Comparison of ENCODE assay signal across 10 cellular contexts in the genomic region with DNA sequence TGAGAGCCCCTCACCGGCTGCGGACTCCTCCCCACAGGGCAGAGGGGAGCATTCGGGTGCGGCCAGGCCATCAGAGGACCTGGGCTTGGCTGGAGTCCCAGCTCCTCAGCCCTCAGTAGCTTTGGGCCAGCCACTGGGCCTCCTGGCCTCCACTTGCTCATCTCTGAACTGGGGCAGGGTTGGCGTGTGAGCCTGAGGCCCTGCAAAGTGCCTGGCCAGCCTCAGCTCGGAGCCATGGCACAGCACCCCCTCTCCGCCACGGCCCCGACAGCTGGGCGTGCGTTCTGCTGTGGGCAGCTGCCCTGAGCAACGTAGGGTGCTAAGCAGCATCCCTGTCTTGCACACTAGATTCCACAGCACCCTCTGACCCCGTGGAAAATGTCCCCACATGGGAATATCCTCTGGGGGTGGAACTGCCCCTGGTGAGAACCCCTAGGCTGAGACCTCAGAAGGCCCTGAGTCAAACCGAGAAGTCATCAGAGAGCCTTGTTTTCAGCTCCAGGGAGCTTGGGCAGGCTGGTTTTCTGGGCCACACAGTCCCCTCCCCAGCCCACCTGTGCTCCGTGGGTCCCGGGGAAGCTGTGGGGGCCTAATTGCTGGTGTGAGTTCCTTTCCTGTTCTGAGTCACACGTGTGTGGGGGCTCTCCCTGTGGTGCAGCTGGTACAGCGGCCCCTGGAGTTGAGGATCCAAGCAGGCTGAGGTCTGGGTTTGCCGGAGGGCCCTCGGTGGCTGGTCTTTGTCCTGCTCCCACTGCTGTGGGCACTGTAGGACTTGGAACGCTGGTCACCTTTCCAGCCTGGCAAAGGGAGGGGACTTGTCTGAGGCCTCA. TPM values are rescaled to one million over a fixed set of nuclear protein-coding genes. Genes with fewer than 3 reads are reported as not detected.
DNase-seq lines count a peak whose midpoint lies in the region; ATAC-seq and TF ChIP-seq lines count a peak whose summit lies in the region.
"Had no signal": no experiment of that assay in that cellular context is flagged by ENCODE, and none has a peak within 500 bp of the region (broad histone marks: within the 10 kb centered on the region; RNA-seq: fewer than 3 reads in every experiment).

No MANE protein-coding gene starts in this region.

- H3K79me2 ChIP-seq in Karpas-422 (ENCODE audit: low read length) (no peaks in the 10 kb centered on the region), GM23248 (ENCODE audit: insufficient read depth) (no peaks in the 10 kb centered on the region)

- H3K9me2 ChIP-seq in Karpas-422 (replicated peaks; ENCODE audit: insufficient read depth, low read length): no peaks in the 10 kb centered on the region
- no peaks in the 10 kb centered on the region for H3K9me2 ChIP-seq in GM23248 (ENCODE audit: insufficient read depth)

- 0 out of 2 replicates have a peak overlapping the region, but pooled peaks have one; percentile 17 for H3K9ac ChIP-seq in Karpas-422 (ENCODE audit: low read length)
- H3K9ac ChIP-seq in GM23248: no peak overlapping the region

- peak; percentile 51 for ATAC-seq in activated CD8-positive, alpha-beta memory T cell treated with anti-CD3 and anti-CD28 coated beads, Interleukin-2, amount 10 ng/mL, durations not matched to agents 7 days and 5 days

- H3K36me3 ChIP-seq in HEK293 (ENCODE audit: control insufficient read depth in 2 of 2, insufficient read depth in 1 of 2, low read length in 2 of 2) (no peaks in the 10 kb centered on the region), Karpas-422 (ENCODE audit: insufficient read depth, low read length) (no peaks in the 10 kb centered on the region), GM23248 (ENCODE audit: low read depth) (no peaks in the 10 kb centered on the region)

- no peaks in the 10 kb centered on the region for H3K9me3 Mint-ChIP-seq in activated CD8-positive, alpha-beta memory T cell treated with anti-CD3 and anti-CD28 coated beads, Interleukin-2, amount 10 ng/mL, durations not matched to agents 7 days and 5 days (ENCODE audit: low read depth)
- H3K9me3 Mint-ChIP-seq: activated naive CD4-positive, alpha-beta T cell treated with anti-CD3 and anti-CD28 coated beads, Interleukin-2, amount 50 U/mL, for 24 hours had no signal

- H3K27me3 Mint-ChIP-seq in activated CD8-positive, alpha-beta memory T cell treated with anti-CD3 and anti-CD28 coated beads, Interleukin-2, amount 10 ng/mL, durations not matched to agents 7 days and 5 days: peaks cover 10% of the 10 kb centered on the region
- H3K27me3 Mint-ChIP-seq: activated naive CD4-positive, alpha-beta T cell treated with anti-CD3 and anti-CD28 coated beads, Interleukin-2, amount 50 U/mL, for 24 hours had no signal

- TF ChIP-seq CTCF in HEK293 (tag by site-specific recombination; IDR thresholded peaks at IDR 0.05): no peak
- no peak for TF ChIP-seq CTCF in coronary artery (IDR thresholded peaks at IDR 0.05)

- H3K4me1 ChIP-seq in HEK293 (ENCODE audit: control insufficient read depth, insufficient read depth, low read length) (no peaks in the 10 kb centered on the region), Karpas-422 (ENCODE audit: low read length) (peaks cover 45% of the 10 kb centered on the region), GM23248 (ENCODE audit: insufficient read depth) (no peaks in the 10 kb centered on the region)

- no peak overlapping the region for H3K4me3 ChIP-seq in HEK293 (ENCODE audit: low read depth, low read length)
- no peak overlapping the region for H3K4me3 ChIP-seq in Karpas-422 (ENCODE audit: low read length)
- H3K4me3 ChIP-seq in coronary artery: no peak overlapping the region
- H3K4me3 ChIP-seq in GM23248: no peak overlapping the region

- POLR2A ChIA-PET in HEK293 (lab: Yijun Ruan, JAX): no interaction called here

- no peak overlapping the region for H3K4me2 ChIP-seq in Karpas-422 (ENCODE audit: low read depth, low read length, poor library complexity, severe bottlenecking)
- H3K4me2 ChIP-seq in GM23248 (ENCODE audit: unreplicated experiment): no peak overlapping the region

- CTCF ChIA-PET in activated CD8-positive, alpha-beta memory T cell treated with anti-CD3 and anti-CD28 coated beads, Interleukin-2, amount 10 ng/mL, durations not matched to agents 7 days and 5 days (lab: Charles Lee): no interaction called here
- CTCF ChIA-PET in HEK293 (lab: Yijun Ruan, JAX): interaction anchor here (0.6 kb wide), 1 partner anchor 55 kb away, joined by 3 read pairs; no protein-coding TSS in a partner anchor

- DNase-seq in activated CD8-positive, alpha-beta memory T cell treated with anti-CD3 and anti-CD28 coated beads, Interleukin-2, amount 10 ng/mL, durations not matched to agents 7 days and 5 days: peak; percentile 65
- DNase-seq in activated CD8-positive, alpha-beta memory T cell treated with anti-CD3 and anti-CD28 coated beads for 24 hours: no peak
- DNase-seq in Karpas-422 (no peak), coronary artery (ENCODE audit: low spot score) (no peak), NCI-H2029 treated with DMSO at 0.1 percent for 48 hours (lab: John Stamatoyannopoulos, UW) (no peak), GM23248 (no peak)
- DNase-seq in stimulated activated CD8-positive, alpha-beta memory T cell treated with anti-CD3 and anti-CD28 coated beads, Interleukin-4, amount 100 ng/mL, for 48 hours: peak; percentile 32
- DNase-seq: NCI-H1048 had no signal

- H4K20me1 ChIP-seq in Karpas-422 (ENCODE audit: insufficient read depth, low read depth, low read length): no peaks in the 10 kb centered on the region
- no peaks in the 10 kb centered on the region for H4K20me1 ChIP-seq in GM23248 (ENCODE audit: insufficient read depth)

- WGBS in GM23248 (ENCODE audit: low coverage in 1 of 2, low lambda C conversion rate in 2 of 2, missing lambda C conversion rate in 2 of 2), 2 experiments: 72 to 74% methylated on average over 18 to 21 of the region's 21 CpGs

- H3K27ac ChIP-seq in HEK293 (ENCODE audit: extremely low read depth, low read depth, low read length): no peak overlapping the region
- no peak overlapping the region for H3K27ac ChIP-seq in Karpas-422 (ENCODE audit: low read length)
- H3K27ac ChIP-seq in coronary artery: no peak overlapping the region
- no peak overlapping the region for H3K27ac ChIP-seq in GM23248

- H3K27ac Mint-ChIP-seq in activated CD8-positive, alpha-beta memory T cell treated with anti-CD3 and anti-CD28 coated beads, Interleukin-2, amount 10 ng/mL, durations not matched to agents 7 days and 5 days: no peak overlapping the region
- H3K27ac Mint-ChIP-seq: activated naive CD4-positive, alpha-beta T cell treated with anti-CD3 and anti-CD28 coated beads, Interleukin-2, amount 50 U/mL, for 24 hours had no signal

- H3F3A ChIP-seq in GM23248 (ENCODE audit: insufficient read depth): no peaks in the 10 kb centered on the region

- no peak overlapping the region for H3K4me3 Mint-ChIP-seq in activated CD8-positive, alpha-beta memory T cell treated with anti-CD3 and anti-CD28 coated beads, Interleukin-2, amount 10 ng/mL, durations not matched to agents 7 days and 5 days
- H3K4me3 Mint-ChIP-seq: activated naive CD4-positive, alpha-beta T cell treated with anti-CD3 and anti-CD28 coated beads, Interleukin-2, amount 50 U/mL, for 24 hours had no signal

- in situ Hi-C loops in GM23248 (cut with MboI): no loop called here

- peaks cover 25% of the 10 kb centered on the region for H3K4me1 Mint-ChIP-seq in activated CD8-positive, alpha-beta memory T cell treated with anti-CD3 and anti-CD28 coated beads, Interleukin-2, amount 10 ng/mL, durations not matched to agents 7 days and 5 days

- H2AFZ ChIP-seq in Karpas-422 (ENCODE audit: low read length) (no peak overlapping the region), GM23248 (no peak overlapping the region)

- H3K9me3 ChIP-seq in HEK293 (ENCODE audit: control insufficient read depth, insufficient read depth, low read depth, low read length) (no peaks in the 10 kb centered on the region), Karpas-422 (ENCODE audit: low read length) (no peaks in the 10 kb centered on the region), GM23248 (ENCODE audit: low read depth) (no peaks in the 10 kb centered on the region)

- H3K27me3 ChIP-seq in Karpas-422 (ENCODE audit: low read length): no peaks in the 10 kb centered on the region
- H3K27me3 ChIP-seq in GM23248 (replicated peaks; ENCODE audit: insufficient read depth): peaks cover 9% of the 10 kb centered on the region; the same call in 1 of the 2 replicates

- H3K36me3 Mint-ChIP-seq in activated CD8-positive, alpha-beta memory T cell treated with anti-CD3 and anti-CD28 coated beads, Interleukin-2, amount 10 ng/mL, durations not matched to agents 7 days and 5 days: no peaks in the 10 kb centered on the region
- H3K36me3 Mint-ChIP-seq: activated naive CD4-positive, alpha-beta T cell treated with anti-CD3 and anti-CD28 coated beads, Interleukin-2, amount 50 U/mL, for 24 hours had no signal

TF ChIP-seq in HEK293, 187 proteins besides CTCF, POLR2A, EP300 and RAD21 (continues in another document):
- TF ChIP-seq HOXA7 (CRISPR knock-in tag; IDR thresholded peaks at IDR 0.05; ENCODE audit: borderline replicate concordance): no peak
- no peak for TF ChIP-seq ZNF585B (tag by site-specific recombination; IDR thresholded peaks at IDR 0.05)

RNA-seq across cellular contexts. Expression of a gene that starts 24.5 kb away (rescaled TPM):
- 10 to 100 TPM in 1 of 2 experiments, 1 to 10 TPM in 1; 2.1 to 15.2 TPM for total RNA-seq in activated CD8-positive, alpha-beta memory T cell treated with anti-CD3 and anti-CD28 coated beads, Interleukin-2, amount 10 ng/mL, durations not matched to agents 7 days and 5 days
- 0.52 and 0.94 TPM in 2 replicates for total RNA-seq in Karpas-422 (2014; rRNA removed; shearing (Covaris generic); ENCODE audit: low replicate concordance)
- total RNA-seq in GM23248 (2014; rRNA removed; shearing (Covaris generic)): not detected in 2 replicates
- polyA plus RNA-seq in GM23248 (2016; fragmentation: Nextera tagmentation; extraction: Ambion mirVana): 0.08 TPM in 1 of 2 replicates, not detected in the other

RNA-seq across cellular contexts. Expression of a gene that starts 26.9 kb away (rescaled TPM):
- 10 to 100 TPM; 38.1 to 43.8 TPM for total RNA-seq in activated CD8-positive, alpha-beta memory T cell treated with anti-CD3 and anti-CD28 coated beads, Interleukin-2, amount 10 ng/mL, durations not matched to agents 7 days and 5 days
- 37.2 and 46.7 TPM in 2 replicates for total RNA-seq in Karpas-422 (2014; rRNA removed; shearing (Covaris generic); ENCODE audit: low replicate concordance)
- 15.7 and 16.9 TPM in 2 replicates for total RNA-seq in GM23248 (2014; rRNA removed; shearing (Covaris generic))
- 16.3 and 20.2 TPM in 2 replicates for polyA plus RNA-seq in GM23248 (2016; fragmentation: Nextera tagmentation; extraction: Ambion mirVana)

RNA-seq across cellular contexts. Expression of a gene that starts 52.0 kb away (rescaled TPM):
- 10 to 100 TPM in 1 of 2 experiments, 1 to 10 TPM in 1; 8.6 to 13.2 TPM for total RNA-seq in activated CD8-positive, alpha-beta memory T cell treated with anti-CD3 and anti-CD28 coated beads, Interleukin-2, amount 10 ng/mL, durations not matched to agents 7 days and 5 days
- total RNA-seq in Karpas-422 (2014; rRNA removed; shearing (Covaris generic); ENCODE audit: low replicate concordance): 10.2 and 14.4 TPM in 2 replicates
- 27.6 and 30.9 TPM in 2 replicates for total RNA-seq in GM23248 (2014; rRNA removed; shearing (Covaris generic))
- polyA plus RNA-seq in GM23248 (2016; fragmentation: Nextera tagmentation; extraction: Ambion mirVana): 30.7 and 30.9 TPM in 2 replicates

Comparison
In these comparisons a context has a peak if more than half of its experiments do, and no peak if none do; other contexts are left out.
1. DNase-seq: peak in activated CD8-positive, alpha-beta memory T cell treated with anti-CD3 and anti-CD28 coated beads, Interleukin-2, amount 10 ng/mL, durations not matched to agents 7 days and 5 days (single experiment) and stimulated activated CD8-positive, alpha-beta memory T cell treated with anti-CD3 and anti-CD28 coated beads, Interleukin-4, amount 100 ng/mL, for 48 hours (single experiment); none in activated CD8-positive, alpha-beta memory T cell treated with anti-CD3 and anti-CD28 coated beads for 24 hours (single experiment), Karpas-422 (single experiment), coronary artery (single experiment), NCI-H2029 treated with DMSO at 0.1 percent for 48 hours (single experiment) and GM23248 (single experiment).